ENCODE assay signal across 28 cellular contexts in the genomic region with DNA sequence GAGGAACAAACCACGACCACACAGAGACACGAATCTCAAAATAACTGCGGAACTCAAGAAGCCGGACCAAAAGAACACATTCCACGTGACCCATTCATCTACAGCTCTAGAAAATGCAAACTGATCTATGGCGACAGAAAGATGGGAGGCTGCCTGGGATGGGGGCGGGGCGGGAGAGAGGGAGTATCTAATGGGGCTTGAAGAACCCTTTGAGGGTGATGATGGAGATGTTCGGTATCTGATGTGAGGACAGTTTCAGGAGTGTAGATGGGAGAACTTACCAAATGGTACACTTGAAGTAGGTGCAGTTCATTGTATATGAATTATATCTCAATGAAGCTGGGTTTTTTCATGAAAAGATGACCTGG. TPM values are rescaled to one million over a fixed set of nuclear protein-coding genes. Genes with fewer than 3 reads are reported as not detected.
A peak's percentile ranks its signal among the peaks of the same experiment; 100 is the strongest.
DNase-seq lines count a peak whose midpoint lies in the region; FAIRE-seq and TF ChIP-seq lines count a peak whose summit lies in the region.
"Had no signal": no experiment of that assay in that cellular context is flagged by ENCODE, and none has a peak within 500 bp of the region (broad histone marks: within the 10 kb centered on the region; RNA-seq: fewer than 3 reads in every experiment).

No MANE protein-coding gene starts in this region.

- no peaks in the 10 kb centered on the region for H4K20me1 ChIP-seq in neural progenitor cell (ENCODE audit: low read depth)

- peaks cover 2% of the 10 kb centered on the region for H3K27me3 Mint-ChIP-seq in neural progenitor cell (ENCODE audit: insufficient read depth, low read depth)
- H3K27me3 Mint-ChIP-seq in activated CD4-positive, alpha-beta T cell treated with anti-CD3 and anti-CD28 coated beads, Interleukin-2, amount 10 ng/mL, durations not matched to agents 24 days and 14 days = no peaks in the 10 kb centered on the region
- H3K27me3 Mint-ChIP-seq: type B pancreatic cell had no signal

- peak overlapping the region; percentile 3 for H3K27ac Mint-ChIP-seq in neural progenitor cell
- no peak overlapping the region for H3K27ac Mint-ChIP-seq in activated CD4-positive, alpha-beta T cell treated with anti-CD3 and anti-CD28 coated beads, Interleukin-2, amount 10 ng/mL, durations not matched to agents 24 days and 14 days
- H3K27ac Mint-ChIP-seq: activated naive CD8-positive, alpha-beta T cell treated with anti-CD3 and anti-CD28 coated beads for 36 hours; activated T-helper 2 cell treated with anti-CD3 and anti-CD28 coated beads, Interferon-gamma antibody, Interleukin-2, Interleukin-4, amounts not matched to agents 10 μg/mL and 5 μg/mL and 100 μg/mL, durations not matched to agents 14 hours and 24 hours and 36 hours; memory B cell; stimulated activated naive CD8-positive, alpha-beta T cell treated with anti-CD3 and anti-CD28 coated beads, Interleukin-15, Interleukin-2, amounts not matched to agents 100 ng/mL and 50 ng/mL, for 24 hours; type B pancreatic cell; WTC11 had no signal

- H3K79me2 ChIP-seq in ACC112 (ENCODE audit: control insufficient read depth, insufficient read depth, low read length, unreplicated experiment) (no peaks in the 10 kb centered on the region), neural progenitor cell (ENCODE audit: low read depth) (no peaks in the 10 kb centered on the region)

- H3K4me3 ChIP-seq in ACC112 (ENCODE audit: low read depth, low read length) (peak overlapping the region; percentile 4; the same call in 1 of the 2 replicates), SK-N-MC (no peak overlapping the region), neural progenitor cell (no peak overlapping the region), stomach (no peak overlapping the region), HAP-1 (no peak overlapping the region)

- no peaks in the 10 kb centered on the region for H3K9me3 Mint-ChIP-seq in neural progenitor cell
- H3K9me3 Mint-ChIP-seq in activated CD4-positive, alpha-beta T cell treated with anti-CD3 and anti-CD28 coated beads, Interleukin-2, amount 10 ng/mL, durations not matched to agents 24 days and 14 days = no peaks in the 10 kb centered on the region
- H3K9me3 Mint-ChIP-seq: activated naive CD8-positive, alpha-beta T cell treated with anti-CD3 and anti-CD28 coated beads for 36 hours; activated T-helper 2 cell treated with anti-CD3 and anti-CD28 coated beads, Interferon-gamma antibody, Interleukin-2, Interleukin-4, amounts not matched to agents 10 μg/mL and 5 μg/mL and 100 μg/mL, durations not matched to agents 14 hours and 24 hours and 36 hours; memory B cell; stimulated activated naive CD8-positive, alpha-beta T cell treated with anti-CD3 and anti-CD28 coated beads, Interleukin-15, Interleukin-2, amounts not matched to agents 100 ng/mL and 50 ng/mL, for 24 hours; type B pancreatic cell had no signal

- WGBS in stomach, 5 donors = 79 to 91% (median 88%) methylated on average over 9 of the region's 9 CpGs

- H3K27me3 ChIP-seq in ACC112 (ENCODE audit: insufficient read depth, low read length) = no peaks in the 10 kb centered on the region
- H3K27me3 ChIP-seq in neural progenitor cell = no peaks in the 10 kb centered on the region
- H3K27me3 ChIP-seq in stomach = no peaks in the 10 kb centered on the region
- H3K27me3 ChIP-seq in HAP-1 (ENCODE audit: low read depth) = no peaks in the 10 kb centered on the region

- FAIRE-seq in D721Med (lab: Jason Lieb, UNC) = no peak
- FAIRE-seq: GM12892 had no signal

- DNase-seq in SK-N-MC (ENCODE audit: low read depth, low spot score) = no peak
- no peak for DNase-seq in neural progenitor cell (ENCODE audit: low spot score)
- no peak for DNase-seq in stomach
- DNase-seq in D721Med (ENCODE audit: insufficient read length, low spot score) = no peak
- DNase-seq in HAP-1 (ENCODE audit: low spot score in 2 of 2) = no peak
- DNase-seq in COLO829 (ENCODE audit: low spot score) = no peak
- no peak for DNase-seq in activated CD4-positive, alpha-beta T cell treated with anti-CD3 and anti-CD28 coated beads, Interleukin-2, amount 10 ng/mL, durations not matched to agents 24 days and 14 days
- DNase-seq: ACHN; activated CD4-positive, alpha-beta T cell treated with anti-CD3 and anti-CD28 coated beads, Interleukin-2, amount 50 U/mL, for 4 hours; activated CD8-positive, alpha-beta memory T cell treated with anti-CD3 and anti-CD28 coated beads, Interleukin-2, amount 50 U/mL, for 4 hours; activated naive CD8-positive, alpha-beta T cell treated with anti-CD3 and anti-CD28 coated beads for 36 hours; Caco-2; DND-41; HCEC 1CT; NCI-H1105; NCI-H2029; NCI-H226; NCI-H748 treated with DMSO at 0.1 percent for 48 hours; nucleus accumbens; stimulated activated CD4-positive, alpha-beta T cell treated with anti-CD3 and anti-CD28 coated beads, Interleukin-15, amount 100 ng/mL, for 24 hours; T-helper 9 cell had no signal

- H2AFZ ChIP-seq in ACC112 (ENCODE audit: low read length, unreplicated experiment) = peak overlapping the region; percentile 12
- no peak overlapping the region for H2AFZ ChIP-seq in neural progenitor cell (replicated peaks)

- no peak overlapping the region for H3K9ac ChIP-seq in SK-N-MC (ENCODE audit: insufficient read length)
- no peak overlapping the region for H3K9ac ChIP-seq in neural progenitor cell

- no peak for TF ChIP-seq CTCF in neural progenitor cell (IDR thresholded peaks at IDR 0.05)
- no peak for TF ChIP-seq CTCF in stomach (IDR thresholded peaks at IDR 0.05)
- no peak for TF ChIP-seq CTCF in D721Med (IDR thresholded peaks at IDR 0.05; ENCODE audit: insufficient read depth, missing control alignments)

- H3K36me3 ChIP-seq in ACC112 (ENCODE audit: insufficient read depth, low read length) = no peaks in the 10 kb centered on the region
- H3K36me3 ChIP-seq in SK-N-MC (ENCODE audit: insufficient read depth, low read length) = no peaks in the 10 kb centered on the region
- no peaks in the 10 kb centered on the region for H3K36me3 ChIP-seq in neural progenitor cell
- no peaks in the 10 kb centered on the region for H3K36me3 ChIP-seq in stomach
- H3K36me3 ChIP-seq in HAP-1 (replicated peaks) = no peaks in the 10 kb centered on the region

- H3K27ac ChIP-seq in ACC112 (ENCODE audit: low read depth, low read length) (no peak overlapping the region), SK-N-MC (peak overlapping the region; percentile 58; the same call in 1 of the 2 replicates), neural progenitor cell (no peak overlapping the region), stomach (peak overlapping the region in 3 of 5 donors; percentile 51 to 76 (median 70))

- no peaks in the 10 kb centered on the region for H3F3A ChIP-seq in neural progenitor cell (ENCODE audit: low read depth)

- no peak for TF ChIP-seq POLR2A in stomach (IDR thresholded peaks at IDR 0.05)

- in situ Hi-C loops in HAP-1 (cut with MboI; ENCODE audit: low sequenced_read_pairs) = no loop called here

- H3K36me3 Mint-ChIP-seq in neural progenitor cell = no peaks in the 10 kb centered on the region
- H3K36me3 Mint-ChIP-seq in activated CD4-positive, alpha-beta T cell treated with anti-CD3 and anti-CD28 coated beads, Interleukin-2, amount 10 ng/mL, durations not matched to agents 24 days and 14 days (ENCODE audit: low read depth) = no peaks in the 10 kb centered on the region
- H3K36me3 Mint-ChIP-seq: activated naive CD8-positive, alpha-beta T cell treated with anti-CD3 and anti-CD28 coated beads for 36 hours; memory B cell; WTC11 had no signal

- intact Hi-C loops in stomach (cut with DNase I; ENCODE audit: low total_unique reads) = no loop called here
- intact Hi-C loops in activated CD4-positive, alpha-beta T cell treated with anti-CD3 and anti-CD28 coated beads, Interleukin-2, amount 10 ng/mL, durations not matched to agents 24 days and 14 days (cut with micrococcal nuclease) = no loop called here

- TF ChIP-seq EP300 in stomach (IDR thresholded peaks at IDR 0.05) = no peak

- no peak overlapping the region for H3K4me2 ChIP-seq in neural progenitor cell

- H3K4me1 ChIP-seq in ACC112 (ENCODE audit: control insufficient read depth, insufficient read depth, low read length, unreplicated experiment) = peaks cover 22% of the 10 kb centered on the region
- no peaks in the 10 kb centered on the region for H3K4me1 ChIP-seq in neural progenitor cell
- peaks cover 36 to 48% (median 48%) of the 10 kb centered on the region in 4 donors for H3K4me1 ChIP-seq in stomach
- no peaks in the 10 kb centered on the region for H3K4me1 ChIP-seq in HAP-1
- H3K4me1 ChIP-seq: Caco-2 had no signal

- no peak overlapping the region for H3K4me3 Mint-ChIP-seq in neural progenitor cell
- H3K4me3 Mint-ChIP-seq in activated CD4-positive, alpha-beta T cell treated with anti-CD3 and anti-CD28 coated beads, Interleukin-2, amount 10 ng/mL, durations not matched to agents 24 days and 14 days = no peak overlapping the region
- H3K4me3 Mint-ChIP-seq: activated naive CD8-positive, alpha-beta T cell treated with anti-CD3 and anti-CD28 coated beads for 36 hours; memory B cell; stimulated activated naive CD8-positive, alpha-beta T cell treated with anti-CD3 and anti-CD28 coated beads, Interleukin-15, Interleukin-2, amounts not matched to agents 100 ng/mL and 50 ng/mL, for 24 hours; type B pancreatic cell; WTC11 had no signal

- peaks cover 30% of the 10 kb centered on the region for H3K4me1 Mint-ChIP-seq in neural progenitor cell
- no peaks in the 10 kb centered on the region for H3K4me1 Mint-ChIP-seq in activated CD4-positive, alpha-beta T cell treated with anti-CD3 and anti-CD28 coated beads, Interleukin-2, amount 10 ng/mL, durations not matched to agents 24 days and 14 days
- H3K4me1 Mint-ChIP-seq: activated naive CD8-positive, alpha-beta T cell treated with anti-CD3 and anti-CD28 coated beads for 36 hours; memory B cell; WTC11 had no signal

- H3K9me3 ChIP-seq in SK-N-MC (ENCODE audit: low read depth, low read length) = no peaks in the 10 kb centered on the region
- no peaks in the 10 kb centered on the region for H3K9me3 ChIP-seq in neural progenitor cell (ENCODE audit: low read depth)
- no peaks in the 10 kb centered on the region for H3K9me3 ChIP-seq in stomach
- no peaks in the 10 kb centered on the region for H3K9me3 ChIP-seq in HAP-1
- H3K9me3 ChIP-seq: Caco-2 had no signal

RNA-seq across cellular contexts. Expression of a gene that starts 34.6 kb away (rescaled TPM):
- total RNA-seq in neural progenitor cell (ENCODE audit: low replicate concordance) (9.6 and 9.7 TPM in 2 replicates), stomach (10 to 100 TPM in 3 of 5 donors, 1 to 10 TPM in 2; 4.1 to 21.6 (median 17.1) TPM)
- 10 to 100 TPM in 1 of 3 donors, 1 to 10 TPM in 2; 4.2 to 19.6 (median 7.0) TPM for polyA plus RNA-seq in stomach
- total RNA-seq in activated CD4-positive, alpha-beta T cell treated with anti-CD3 and anti-CD28 coated beads, Interleukin-2, amount 10 ng/mL, durations not matched to agents 24 days and 14 days = 7.2 and 8.4 TPM in 2 replicates

RNA-seq across cellular contexts. Expression of a gene that starts 57.3 kb away (rescaled TPM):
- total RNA-seq in neural progenitor cell (ENCODE audit: low replicate concordance) (4.7 and 5.8 TPM in 2 replicates), stomach (1 to 10 TPM in 4 of 5 donors, under 1 TPM in 1; 0.89 to 5.8 (median 4.5) TPM)
- 10 to 100 TPM in 1 of 3 donors, 1 to 10 TPM in 2; 1.7 to 16.5 (median 2.0) TPM for polyA plus RNA-seq in stomach
- 1.2 and 2.1 TPM in 2 replicates for total RNA-seq in activated CD4-positive, alpha-beta T cell treated with anti-CD3 and anti-CD28 coated beads, Interleukin-2, amount 10 ng/mL, durations not matched to agents 24 days and 14 days

Comparison
In these comparisons a context has a peak if more than half of its experiments do, and no peak if none do; other contexts are left out.
1. H3K27ac ChIP-seq: peak in SK-N-MC (single experiment) and stomach (3 of 5); none in ACC112 (single experiment) and neural progenitor cell (single experiment).